8 cellular contexts compared by ENCODE assay signal in the genomic region with DNA sequence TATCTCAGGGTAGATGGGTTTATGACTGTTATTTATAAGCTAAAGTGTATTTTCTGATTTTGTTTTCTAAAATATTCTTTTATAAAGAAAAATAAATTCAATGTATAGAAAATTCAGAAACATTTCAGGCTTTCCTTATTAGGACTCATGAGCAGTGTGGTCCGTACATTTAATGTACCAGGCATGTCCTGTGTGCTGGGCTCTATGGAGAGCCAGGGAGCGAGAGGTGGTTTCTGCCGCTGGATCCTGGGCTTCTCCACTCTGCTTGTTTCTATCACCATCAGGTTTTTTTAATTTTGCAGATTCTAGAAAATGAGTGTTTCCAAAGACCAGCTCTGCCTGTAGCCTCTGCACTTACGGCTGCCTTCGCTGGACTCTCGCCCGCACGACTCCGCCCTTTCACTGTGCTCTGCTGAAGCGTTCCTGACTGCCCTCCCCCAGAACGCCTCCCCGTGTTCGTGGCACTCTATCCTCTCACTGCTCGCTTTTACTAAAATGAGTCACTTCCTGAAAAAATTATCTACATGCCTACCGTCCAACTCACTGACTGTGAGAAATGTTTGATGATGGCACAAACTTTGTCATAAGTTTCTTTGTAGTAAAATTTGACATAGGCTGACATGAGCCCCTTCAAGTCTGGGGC.
A peak's percentile ranks its signal among the peaks of the same experiment; 100 is the strongest.
DNase-seq lines count a peak whose midpoint lies in the region; ATAC-seq and TF ChIP-seq lines count a peak whose summit lies in the region.

No MANE protein-coding gene starts in this region.

- no peak overlapping the region for H3K4me3 ChIP-seq in foreskin fibroblast (ENCODE audit: low read depth in 1 of 2, low read length in 2 of 2)

- DNase-seq in Daoy (ENCODE audit: low read depth): peak; percentile 91
- DNase-seq in LHCN-M2 (ENCODE audit: low read depth): peak; percentile 93
- DNase-seq in activated CD8-positive, alpha-beta memory T cell treated with anti-CD3 and anti-CD28 coated beads, Interleukin-2, amount 50 U/mL, for 48 hours: peak; percentile 61
- peak; percentile 96 to 98 for DNase-seq in foreskin fibroblast
- peak; percentile 63 for DNase-seq in putamen (ENCODE audit: low spot score)
- no peak for DNase-seq in retina

- ATAC-seq in GM21737 (IDR thresholded peaks at IDR 0.05; ENCODE audit: unreplicated experiment): peak; percentile 92
- no peak for ATAC-seq in HG02840 (IDR thresholded peaks at IDR 0.05; ENCODE audit: low FRiP score, unreplicated experiment)

- TF ChIP-seq CTCF in foreskin fibroblast (IDR thresholded peaks at IDR 0.05; ENCODE audit: low read depth, low read length): no peak
